ENCODE assay signal across 1 cellular context in genomic region chr1:42681771-42682483, GRCh38.
TF ChIP-seq lines count a peak whose summit lies in the region.

TSS of gene YBX1 (plus strand) at chr1:42682418. CDS start at chr1:42682566, 148 bp downstream.

TF ChIP-seq in HepG2, 621 proteins besides CTCF, POLR2A, EP300 and RAD21 (continued from another document and continues in another):
- TF ChIP-seq PLRG1 (conservative IDR thresholded peaks at IDR 0.05) (no peak), PHF8 (CRISPR knock-in tag; IDR thresholded peaks at IDR 0.05) (peak; percentile 87), ZNF782 (CRISPR knock-in tag; IDR thresholded peaks at IDR 0.05; ENCODE audit: borderline replicate concordance) (no peak; the same call in 1 of the 2 replicates), NONO (IDR thresholded peaks at IDR 0.05) (no peak), NONO (CRISPR knock-in tag; conservative IDR thresholded peaks at IDR 0.05) (no peak; the same call in 1 of the 2 replicates), TP53 (CRISPR knock-in tag; conservative IDR thresholded peaks at IDR 0.05) (no peak), NCOA2 (CRISPR knock-in tag; IDR thresholded peaks at IDR 0.05) (0 out of 2 replicates have a peak, but pooled peaks have one; percentile 14), BORCS8-MEF2B (CRISPR knock-in tag; IDR thresholded peaks at IDR 0.05) (peak; percentile 68; the same call in 1 of the 2 replicates), FOXC1 (CRISPR knock-in tag; IDR thresholded peaks at IDR 0.05; ENCODE audit: borderline replicate concordance) (peak; percentile 93), FOXA3 (CRISPR knock-in tag; IDR thresholded peaks at IDR 0.05) (peak; percentile 35), MTA1 (CRISPR knock-in tag; IDR thresholded peaks at IDR 0.05; ENCODE audit: borderline replicate concordance) (0 out of 2 replicates have a peak, but pooled peaks have one; percentile 22), ZNF432 (CRISPR knock-in tag; IDR thresholded peaks at IDR 0.05; ENCODE audit: borderline replicate concordance) (no peak), ARNTL (CRISPR knock-in tag; IDR thresholded peaks at IDR 0.05) (peak; percentile 75), ZUFSP (CRISPR knock-in tag; IDR thresholded peaks at IDR 0.05; ENCODE audit: borderline replicate concordance) (no peak), HOMEZ (CRISPR knock-in tag; IDR thresholded peaks at IDR 0.05; ENCODE audit: low read depth) (no peak), ZNF318 (CRISPR knock-in tag; IDR thresholded peaks at IDR 0.05) (0 out of 2 replicates have a peak, but pooled peaks have one; percentile 51), PTBP1 (IDR thresholded peaks at IDR 0.05; ENCODE audit: low read depth, low read length, poor library complexity, severe bottlenecking) (no peak), ZBTB33 (CRISPR knock-in tag; IDR thresholded peaks at IDR 0.05) (no peak), PRDM15 (CRISPR knock-in tag; IDR thresholded peaks at IDR 0.05) (no peak), TOE1 (CRISPR knock-in tag; IDR thresholded peaks at IDR 0.05) (no peak), RARG (CRISPR knock-in tag; IDR thresholded peaks at IDR 0.05; ENCODE audit: low read depth) (no peak), JUN (CRISPR knock-in tag; IDR thresholded peaks at IDR 0.05) (no peak), ZNF143 (CRISPR knock-in tag; IDR thresholded peaks at IDR 0.05) (no peak), ZSCAN31 (CRISPR knock-in tag; IDR thresholded peaks at IDR 0.05; ENCODE audit: low read depth) (0 out of 2 replicates have a peak, but pooled peaks have one; percentile 55), ZBTB40 (IDR thresholded peaks at IDR 0.05) (no peak), ZBTB40 (CRISPR knock-in tag; IDR thresholded peaks at IDR 0.05) (peak; percentile 18; the same call in 1 of the 2 replicates), ISX (CRISPR knock-in tag; conservative IDR thresholded peaks at IDR 0.05) (no peak)
